In the genomic region with DNA sequence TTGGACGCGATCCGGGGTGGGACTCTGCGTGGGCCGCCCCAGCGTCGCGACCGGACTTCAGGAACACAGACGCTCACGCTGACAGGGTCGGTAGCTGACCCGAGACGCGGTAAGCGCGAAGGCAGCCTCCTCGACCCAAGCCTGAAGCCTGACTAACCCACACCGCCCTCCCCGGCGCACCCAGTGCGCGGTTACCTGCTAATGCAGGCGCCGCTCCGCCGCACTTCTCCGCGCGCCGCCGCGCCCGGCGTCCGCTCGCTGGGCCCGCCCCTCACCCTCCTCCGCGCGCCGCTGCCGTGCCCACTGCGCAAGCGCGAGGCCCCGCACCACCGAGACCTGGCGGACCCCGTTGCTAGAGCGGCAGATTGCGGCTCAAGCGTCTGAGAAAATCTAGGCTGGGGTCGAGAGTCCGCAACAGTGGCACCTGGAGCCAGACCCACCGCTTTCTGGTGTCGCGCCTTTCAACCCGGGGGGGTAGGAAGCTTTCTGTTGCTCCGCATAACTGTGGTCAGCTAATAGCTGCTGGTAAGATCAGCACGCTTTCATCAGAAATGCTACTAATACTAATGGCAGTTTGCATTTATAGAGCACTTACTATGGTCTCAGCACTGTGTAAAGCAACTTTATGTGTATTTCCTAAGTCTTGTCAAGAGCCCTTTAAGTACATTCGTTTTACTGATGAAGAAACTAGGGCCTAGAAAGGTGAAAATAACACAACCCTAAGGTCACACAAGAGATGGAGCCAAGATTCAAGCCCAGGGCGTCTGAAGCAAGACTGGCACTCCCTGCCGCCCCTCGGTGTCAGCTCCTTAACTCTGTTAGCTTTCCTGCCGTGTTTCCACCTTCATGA, we compare ENCODE assay signal across 8 cellular contexts.
DNase-seq lines count a peak whose midpoint lies in the region; ATAC-seq lines count a peak whose summit lies in the region.

A gene with protein sequence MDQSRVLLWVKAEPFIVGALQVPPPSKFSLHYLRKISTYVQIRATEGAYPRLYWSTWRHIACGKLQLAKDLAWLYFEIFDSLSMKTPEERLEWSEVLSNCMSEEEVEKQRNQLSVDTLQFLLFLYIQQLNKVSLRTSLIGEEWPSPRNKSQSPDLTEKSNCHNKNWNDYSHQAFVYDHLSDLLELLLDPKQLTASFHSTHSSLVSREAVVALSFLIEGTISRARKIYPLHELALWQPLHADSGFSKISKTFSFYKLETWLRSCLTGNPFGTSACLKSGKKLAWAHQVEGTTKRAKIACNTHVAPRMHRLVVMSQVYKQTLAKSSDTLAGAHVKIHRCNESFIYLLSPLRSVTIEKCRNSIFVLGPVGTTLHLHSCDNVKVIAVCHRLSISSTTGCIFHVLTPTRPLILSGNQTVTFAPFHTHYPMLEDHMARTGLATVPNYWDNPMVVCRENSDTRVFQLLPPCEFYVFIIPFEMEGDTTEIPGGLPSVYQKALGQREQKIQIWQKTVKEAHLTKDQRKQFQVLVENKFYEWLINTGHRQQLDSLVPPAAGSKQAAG (minus strand): TSS at position 268 of the 850 bp plus-strand sequence. CDS start 3,010 bp downstream, outside the sequence.

- peak within 1 kb of the TSS; percentile 89 for H3K4me3 ChIP-seq in effector memory CD4-positive, alpha-beta T cell (ENCODE audit: insufficient read depth, low read depth, low read length, poor library complexity, severe bottlenecking)

- peak within 1 kb of the TSS; percentile 91 for H3K27ac ChIP-seq in effector memory CD4-positive, alpha-beta T cell (ENCODE audit: insufficient read depth, low read length, poor library complexity, severe bottlenecking)

- DNase-seq in CMK (ENCODE audit: low read depth) (peak; percentile 73), HS-5 (ENCODE audit: low read depth) (peak; percentile 55), NK-92 (lab: John Stamatoyannopoulos, UW; ENCODE audit: unreplicated experiment) (peak; percentile 53), medulla oblongata (ENCODE audit: extremely low spot score) (peak; percentile 90)
- DNase-seq in activated CD8-positive, alpha-beta memory T cell treated with anti-CD3 and anti-CD28 coated beads for 4 hours (ENCODE audit: low read depth in 2 of 2), result peak; percentile 84 to 94
- peak; percentile 89 to 92 (median 91) for DNase-seq in effector memory CD4-positive, alpha-beta T cell
- DNase-seq in stimulated activated CD4-positive, alpha-beta T cell treated with anti-CD3 and anti-CD28 coated beads, TNF-alpha, amount 100 ng/mL, for 48 hours (ENCODE audit: low read depth in 3 of 3), result peak; percentile 88 to 90 (median 90)

- peak; percentile 50 for ATAC-seq in GM19468 (IDR thresholded peaks at IDR 0.05; ENCODE audit: extremely low read depth, unreplicated experiment)

- no peaks in the 10 kb centered on the region for H3K27me3 ChIP-seq in effector memory CD4-positive, alpha-beta T cell (replicated peaks; ENCODE audit: control insufficient read depth, insufficient read depth, low read length, poor library complexity, severe bottlenecking)

- H3K4me1 ChIP-seq in effector memory CD4-positive, alpha-beta T cell (ENCODE audit: control insufficient read depth, insufficient read depth, low read length, poor library complexity, severe bottlenecking), result peaks cover 21% of the 10 kb centered on the region

- H3K9me3 ChIP-seq in effector memory CD4-positive, alpha-beta T cell (ENCODE audit: control insufficient read depth, low read length), result no peaks in the 10 kb centered on the region

- H3K36me3 ChIP-seq in effector memory CD4-positive, alpha-beta T cell (ENCODE audit: control insufficient read depth, insufficient read depth, low read length), result no peaks in the 10 kb centered on the region

Comparison
In these comparisons a context has a peak if more than half of its experiments do, and no peak if none do; other contexts are left out.
1. Peak in every context shown above with its lines: DNase-seq, ATAC-seq, H3K4me3 ChIP-seq and H3K27ac ChIP-seq.